16 cellular contexts compared by ENCODE assay signal in genomic region chr2:143926731-143927130, GRCh38.
DNase-seq lines count a peak whose midpoint lies in the region; ATAC-seq, FAIRE-seq and TF ChIP-seq lines count a peak whose summit lies in the region.
"Had no signal": no experiment of that assay in that cellular context is flagged by ENCODE, and none has a peak within 500 bp of the region (broad histone marks: within the 10 kb centered on the region; RNA-seq: fewer than 3 reads in every experiment).

No MANE protein-coding gene starts in this region.

- H4K20me1 ChIP-seq in K562 (replicated peaks; ENCODE audit: control insufficient read depth, insufficient read depth, low read length): no peaks in the 10 kb centered on the region

- FAIRE-seq in K562 (lab: Jason Lieb, UNC): no peak
- FAIRE-seq in RCC 7860 (lab: Jason Lieb, UNC): no peak
- FAIRE-seq: A204.1, HTR-8/SVneo had no signal

- H3K9me1 ChIP-seq in K562 (ENCODE audit: control insufficient read depth, insufficient read depth, low read length): no peaks in the 10 kb centered on the region

- H3K4me3 ChIP-seq in K562: no peak overlapping the region
- no peak overlapping the region for H3K4me3 ChIP-seq in liver (ENCODE audit: low read depth in 1 of 3, low read length in 3 of 3)
- H3K4me3 ChIP-seq in upper lobe of right lung: no peak overlapping the region
- H3K4me3 ChIP-seq: GM23338 had no signal

- TF ChIP-seq RAD21 in K562 (CRISPR knock-in tag; conservative IDR thresholded peaks at IDR 0.05 in 1 of 2, IDR thresholded peaks at IDR 0.05 in 1 of 2) (no peak), liver (IDR thresholded peaks at IDR 0.05) (no peak)

- intact Hi-C loops in K562 (cut with micrococcal nuclease) (no loop called here), upper lobe of right lung (cut with DNase I) (no loop called here)

- POLR2A ChIA-PET in K562 (lab: Yijun Ruan, JAX): no interaction called here

- TF ChIP-seq POLR2A in K562 (conservative IDR thresholded peaks at IDR 0.05): no peak

- H3K27me3 ChIP-seq in K562 (ENCODE audit: control insufficient read depth in 2 of 2, insufficient read depth in 2 of 2, low read length in 2 of 2) (no peaks in the 10 kb centered on the region), liver (ENCODE audit: control insufficient read depth in 4 of 4, insufficient read depth in 4 of 4, low read length in 3 of 4) (no peaks in the 10 kb centered on the region), upper lobe of right lung (no peaks in the 10 kb centered on the region)

- peak overlapping the region; percentile 68; the same call in 1 of the 2 replicates for H2AFZ ChIP-seq in K562 (ENCODE audit: low read depth, low read length)
- H2AFZ ChIP-seq: GM23338 had no signal

- no peak for TF ChIP-seq EP300 in K562 (IDR thresholded peaks at IDR 0.05; ENCODE audit: low read length)

- H3K9ac ChIP-seq in K562 (ENCODE audit: insufficient read depth in 1 of 2, low read depth in 2 of 2, low read length in 2 of 2) (no peak overlapping the region), liver (ENCODE audit: low read depth in 1 of 2, low read length in 2 of 2) (no peak overlapping the region)

- H3K4me1 ChIP-seq in K562 (replicated peaks in 1 of 2; ENCODE audit: control insufficient read depth in 2 of 2, insufficient read depth in 2 of 2, low read length in 2 of 2) (peaks cover 0 to 5% of the 10 kb centered on the region in 2 experiments; a peak in 2 of 5 replicates), liver (ENCODE audit: control insufficient read depth in 4 of 4, insufficient read depth in 4 of 4, low read length in 3 of 4) (no peaks in the 10 kb centered on the region), upper lobe of right lung (no peaks in the 10 kb centered on the region)

- DNase-seq in HuH-7.5 (ENCODE audit: low spot score) (peak; percentile 59), K562 (ENCODE audit: extremely low read depth in 1 of 4, low spot score in 3 of 4) (no peak), upper lobe of right lung (no peak), RCC 7860 (ENCODE audit: low spot score) (no peak)
- no peak for DNase-seq in activated effector memory CD4-positive, alpha-beta T cell treated with anti-CD3 and anti-CD28 coated beads, Interleukin-2, amount 50 U/mL, for 16 hours
- DNase-seq: C1 segment of cervical spinal cord; Calu3; CD4-positive, alpha-beta T cell; DMS 273 treated with DMSO at 0.1 percent for 48 hours; H9; IMR-90 had no signal

- no peak overlapping the region for H3K4me2 ChIP-seq in K562 (ENCODE audit: insufficient read depth, low read length)
- H3K4me2 ChIP-seq: GM23338 had no signal

- WGBS in K562 (ENCODE audit: insufficient coverage, low coverage, missing lambda C conversion rate): 27% methylated on average over 4 of the region's 4 CpGs
- WGBS in liver: 53% methylated on average over 4 of the region's 4 CpGs

- in situ Hi-C loops in K562 (cut with MboI): no loop called here

- H3K9me3 ChIP-seq in K562 (replicated peaks; ENCODE audit: control insufficient read depth, insufficient read depth, low read depth, low read length) (no peaks in the 10 kb centered on the region; the same call in 1 of the 2 replicates), liver (ENCODE audit: control insufficient read depth in 4 of 4, low read length in 3 of 4) (peaks cover 0 to 3% (median 0%) of the 10 kb centered on the region in 4 donors), upper lobe of right lung (no peaks in the 10 kb centered on the region)

- CTCF ChIA-PET in K562 (lab: Yijun Ruan, JAX; ENCODE audit: low intra/inter-chr PET ratio): no interaction called here

- no peak overlapping the region for H3K27ac ChIP-seq in K562 (ENCODE audit: extremely low read depth, low read depth, low read length)
- no peak overlapping the region for H3K27ac ChIP-seq in liver (ENCODE audit: low read depth in 1 of 2, low read length in 2 of 2)
- H3K27ac ChIP-seq in upper lobe of right lung: no peak overlapping the region

- no peak for ATAC-seq in K562
- ATAC-seq in upper lobe of right lung: peak; percentile 85
- no peak for ATAC-seq in HG02678 (IDR thresholded peaks at IDR 0.05; ENCODE audit: unreplicated experiment)
- ATAC-seq: GM23338 had no signal

- H3K36me3 ChIP-seq in K562 (ENCODE audit: control insufficient read depth, insufficient read depth, low read length): no peaks in the 10 kb centered on the region
- no peaks in the 10 kb centered on the region for H3K36me3 ChIP-seq in liver (ENCODE audit: control insufficient read depth in 4 of 4, insufficient read depth in 3 of 4, low read depth in 1 of 4, low read length in 3 of 4)
- H3K36me3 ChIP-seq in upper lobe of right lung: no peaks in the 10 kb centered on the region

- TF ChIP-seq CTCF in K562 (IDR thresholded peaks at IDR 0.05 in 2 of 3, conservative IDR thresholded peaks at IDR 0.05 in 1 of 3; ENCODE audit: insufficient read depth in 2 of 3, low read depth in 1 of 3, low read length in 3 of 3): no peak
- no peak for TF ChIP-seq CTCF in liver (IDR thresholded peaks at IDR 0.05; ENCODE audit: low read depth, low read length, missing input control)
- no peak for TF ChIP-seq CTCF in upper lobe of right lung (IDR thresholded peaks at IDR 0.05)

- no TSS peak for BruUV-seq in K562 (replicated peaks; lab: Mats Ljungman, UMichigan)

- H3K79me2 ChIP-seq in K562 (ENCODE audit: control insufficient read depth, insufficient read depth, low read length): no peaks in the 10 kb centered on the region

TF ChIP-seq in K562, 482 proteins besides CTCF, POLR2A, EP300 and RAD21 (continues in another document):
- TF ChIP-seq ZNF354B (CRISPR knock-in tag; IDR thresholded peaks at IDR 0.05) (no peak), WHSC1 (IDR thresholded peaks at IDR 0.05; ENCODE audit: low read length) (no peak), HMGXB4 (CRISPR knock-in tag; IDR thresholded peaks at IDR 0.05) (no peak), YBX1 (IDR thresholded peaks at IDR 0.05) (no peak), MXI1 (IDR thresholded peaks at IDR 0.05; ENCODE audit: low read depth, low read length) (no peak), ZNF143 (CRISPR knock-in tag; IDR thresholded peaks at IDR 0.05) (no peak), ELF4 (CRISPR knock-in tag; IDR thresholded peaks at IDR 0.05) (no peak), SP1 (CRISPR knock-in tag; IDR thresholded peaks at IDR 0.05) (no peak), ZNF586 (CRISPR knock-in tag; conservative IDR thresholded peaks at IDR 0.05) (no peak), JUNB (CRISPR knock-in tag; conservative IDR thresholded peaks at IDR 0.05) (no peak)

TF ChIP-seq in liver, 16 proteins besides CTCF, POLR2A, EP300 and RAD21:
- TF ChIP-seq, protein P1, sequence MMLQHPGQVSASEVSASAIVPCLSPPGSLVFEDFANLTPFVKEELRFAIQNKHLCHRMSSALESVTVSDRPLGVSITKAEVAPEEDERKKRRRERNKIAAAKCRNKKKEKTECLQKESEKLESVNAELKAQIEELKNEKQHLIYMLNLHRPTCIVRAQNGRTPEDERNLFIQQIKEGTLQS (IDR thresholded peaks at IDR 0.05): no peak
- no peak for TF ChIP-seq FOXA2 (IDR thresholded peaks at IDR 0.05)
- TF ChIP-seq SP1 (IDR thresholded peaks at IDR 0.05): no peak
- TF ChIP-seq MAX (IDR thresholded peaks at IDR 0.05): no peak
- no peak for TF ChIP-seq JUND (IDR thresholded peaks at IDR 0.05)
- no peak for TF ChIP-seq EGR1 (IDR thresholded peaks at IDR 0.05; ENCODE audit: low read depth in 2 of 2)
- TF ChIP-seq HNF4A (conservative IDR thresholded peaks at IDR 0.05): peak; percentile 57 to 67
- TF ChIP-seq YY1 (IDR thresholded peaks at IDR 0.05): no peak
